10 cellular contexts compared by ENCODE assay signal in genomic region chr4:82989567-82990429, GRCh38. TPM values are rescaled to one million over a fixed set of nuclear protein-coding genes. Genes with fewer than 3 reads are reported as not detected.
A peak's percentile ranks its signal among the peaks of the same experiment; 100 is the strongest.
DNase-seq lines count a peak whose midpoint lies in the region; ATAC-seq lines count a peak whose summit lies in the region.
"Had no signal": no experiment of that assay in that cellular context is flagged by ENCODE, and none has a peak within 500 bp of the region (broad histone marks: within the 10 kb centered on the region; RNA-seq: fewer than 3 reads in every experiment).

No MANE protein-coding gene starts in this region.

- H2BK120ac ChIP-seq in mesenchymal stem cell (ENCODE audit: low read depth, low read length): no peak overlapping the region

- H2BK5ac ChIP-seq in mesenchymal stem cell (ENCODE audit: low read depth, low read length, poor library complexity, severe bottlenecking): no peak overlapping the region

- ATAC-seq in GM18511 (IDR thresholded peaks at IDR 0.05; ENCODE audit: unreplicated experiment): peak; percentile 94
- ATAC-seq in HG02571 (IDR thresholded peaks at IDR 0.05; ENCODE audit: unreplicated experiment): peak; percentile 83

- no peaks in the 10 kb centered on the region for H3K9me3 ChIP-seq in mesenchymal stem cell (ENCODE audit: control insufficient read depth, low read length)

- peak overlapping the region; percentile 2 to 13 for H3K4ac ChIP-seq in mesenchymal stem cell (ENCODE audit: low read depth in 1 of 2, low read length in 2 of 2)

- peak overlapping the region; percentile 81 for H4K8ac ChIP-seq in mesenchymal stem cell (ENCODE audit: low read length)

- peak overlapping the region; percentile 52 for H3K9ac ChIP-seq in mesenchymal stem cell (ENCODE audit: low read length)

- no peak overlapping the region for H3K23ac ChIP-seq in mesenchymal stem cell (ENCODE audit: low read length in 2 of 2)

- H2BK15ac ChIP-seq in mesenchymal stem cell (ENCODE audit: low read depth, poor library complexity, severe bottlenecking): no peak overlapping the region

- H3K14ac ChIP-seq in mesenchymal stem cell (ENCODE audit: low read length in 2 of 2): peak overlapping the region in 1 of 2 experiments; percentile 75

- no peak overlapping the region for H4K91ac ChIP-seq in mesenchymal stem cell (ENCODE audit: low read length)

- peak overlapping the region; percentile 38 to 57 for H3K18ac ChIP-seq in mesenchymal stem cell (ENCODE audit: low read depth in 1 of 2, low read length in 2 of 2)

- 100% methylated on average over 2 of the region's 2 CpGs for WGBS in mesenchymal stem cell

- H3K36me3 ChIP-seq in mesenchymal stem cell (ENCODE audit: control insufficient read depth in 1 of 2, insufficient read depth in 2 of 2, low read depth in 1 of 2, low read length in 2 of 2): peaks cover 0 to 3% of the 10 kb centered on the region in 2 experiments

- peaks cover 5% of the 10 kb centered on the region for H3K4me1 ChIP-seq in mesenchymal stem cell (ENCODE audit: control insufficient read depth, insufficient read depth, low read depth, low read length)

- H3K27ac ChIP-seq in mesenchymal stem cell (ENCODE audit: low read length, poor library complexity, severe bottlenecking): peak overlapping the region; percentile 20
- H3K27ac ChIP-seq: SK-N-MC had no signal

- H3K4me2 ChIP-seq in mesenchymal stem cell (ENCODE audit: low read length, poor library complexity, severe bottlenecking): peak overlapping the region; percentile 42

- peaks cover 19% of the 10 kb centered on the region for H3K79me1 ChIP-seq in mesenchymal stem cell (replicated peaks; ENCODE audit: low read length, poor library complexity, severe bottlenecking)

- H3K27me3 ChIP-seq in mesenchymal stem cell (ENCODE audit: control insufficient read depth in 1 of 2, insufficient read depth in 1 of 2, low read length in 2 of 2): no peaks in the 10 kb centered on the region

- DNase-seq in OCI-M1 (lab: John Stamatoyannopoulos, UW) (peak; percentile 87), mesenchymal stem cell (peak; percentile 56), NCI-H82 (lab: John Stamatoyannopoulos, UW) (no peak), DMS79 treated with DMSO at 0.1 percent for 48 hours (lab: John Stamatoyannopoulos, UW) (no peak), NCI-H2227 (lab: John Stamatoyannopoulos, UW; ENCODE audit: unreplicated experiment) (no peak), globus pallidus (ENCODE audit: low spot score) (no peak)

- peak overlapping the region in 1 of 2 experiments; percentile 55 for H2BK12ac ChIP-seq in mesenchymal stem cell (ENCODE audit: low read length in 2 of 2)

- H2AK5ac ChIP-seq in mesenchymal stem cell (ENCODE audit: low read length, severe bottlenecking): peak overlapping the region; percentile 75

- H2AFZ ChIP-seq in mesenchymal stem cell (ENCODE audit: low read depth, low read length): no peak overlapping the region

- peak overlapping the region in 1 of 2 experiments; percentile 45 for H3K4me3 ChIP-seq in mesenchymal stem cell (ENCODE audit: insufficient read depth in 1 of 2, low read depth in 1 of 2, low read length in 2 of 2)
- H3K4me3 ChIP-seq: lung, SK-N-MC had no signal

RNA-seq across cellular contexts. Expression of gene LIN54, which starts 20.8 kb away (rescaled TPM):
- polyA plus RNA-seq in mesenchymal stem cell (2013, experiment 1 of 2): 8.7 TPM
- polyA plus RNA-seq in mesenchymal stem cell (2013, experiment 2 of 2): 8.6 TPM

RNA-seq across cellular contexts. Expression of gene COPS4, which starts 45.2 kb away (rescaled TPM):
- 41.8 TPM for polyA plus RNA-seq in mesenchymal stem cell (2013, experiment 1 of 2)
- 42.4 TPM for polyA plus RNA-seq in mesenchymal stem cell (2013, experiment 2 of 2)

Comparison
In these comparisons a context has a peak if more than half of its experiments do, and no peak if none do; other contexts are left out.
1. DNase-seq: peak in OCI-M1 (single experiment) and mesenchymal stem cell (single experiment); none in NCI-H82 (single experiment), DMS79 treated with DMSO at 0.1 percent for 48 hours (single experiment), NCI-H2227 (single experiment) and globus pallidus (single experiment).